ENCODE assay signal across 1 cellular context in the genomic region with DNA sequence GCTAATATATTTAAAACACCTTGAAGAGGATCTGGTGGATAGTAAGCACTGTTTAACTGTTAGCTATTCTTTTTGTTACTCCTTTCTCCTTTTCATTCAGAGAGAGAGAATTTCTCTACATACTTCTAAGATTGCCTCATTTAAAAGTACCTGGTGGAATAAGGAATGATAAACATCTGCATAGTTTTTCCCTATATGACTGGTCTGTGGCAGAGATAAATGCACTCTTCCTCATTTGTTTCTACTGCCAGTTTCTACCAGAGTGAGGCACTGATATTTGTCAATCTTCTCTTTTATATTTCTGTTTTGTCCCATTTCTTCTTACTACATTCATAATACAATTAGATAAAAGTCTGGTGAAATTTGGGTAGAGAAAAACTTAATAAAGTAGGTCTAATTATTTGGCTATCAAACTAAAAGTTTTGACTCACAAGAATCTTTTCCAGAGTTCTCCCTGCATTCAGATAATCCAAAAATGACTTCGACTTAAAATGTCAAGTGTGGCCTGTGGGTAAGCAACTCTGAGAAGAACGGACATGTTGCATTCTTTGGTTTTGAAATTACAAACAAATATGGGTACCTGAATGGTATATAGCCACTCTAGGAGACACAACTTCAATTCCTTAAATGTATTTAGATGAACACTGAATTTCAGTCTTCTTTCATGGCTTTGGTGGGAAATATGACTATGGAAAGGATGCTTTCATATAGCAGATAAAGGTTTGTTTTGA.
TF ChIP-seq lines count a peak whose summit lies in the region.

No MANE protein-coding gene starts in this region.

TF ChIP-seq in HCT116, 20 proteins besides CTCF, POLR2A, EP300 and RAD21 (continued from another document):
- TF ChIP-seq, protein P1, sequence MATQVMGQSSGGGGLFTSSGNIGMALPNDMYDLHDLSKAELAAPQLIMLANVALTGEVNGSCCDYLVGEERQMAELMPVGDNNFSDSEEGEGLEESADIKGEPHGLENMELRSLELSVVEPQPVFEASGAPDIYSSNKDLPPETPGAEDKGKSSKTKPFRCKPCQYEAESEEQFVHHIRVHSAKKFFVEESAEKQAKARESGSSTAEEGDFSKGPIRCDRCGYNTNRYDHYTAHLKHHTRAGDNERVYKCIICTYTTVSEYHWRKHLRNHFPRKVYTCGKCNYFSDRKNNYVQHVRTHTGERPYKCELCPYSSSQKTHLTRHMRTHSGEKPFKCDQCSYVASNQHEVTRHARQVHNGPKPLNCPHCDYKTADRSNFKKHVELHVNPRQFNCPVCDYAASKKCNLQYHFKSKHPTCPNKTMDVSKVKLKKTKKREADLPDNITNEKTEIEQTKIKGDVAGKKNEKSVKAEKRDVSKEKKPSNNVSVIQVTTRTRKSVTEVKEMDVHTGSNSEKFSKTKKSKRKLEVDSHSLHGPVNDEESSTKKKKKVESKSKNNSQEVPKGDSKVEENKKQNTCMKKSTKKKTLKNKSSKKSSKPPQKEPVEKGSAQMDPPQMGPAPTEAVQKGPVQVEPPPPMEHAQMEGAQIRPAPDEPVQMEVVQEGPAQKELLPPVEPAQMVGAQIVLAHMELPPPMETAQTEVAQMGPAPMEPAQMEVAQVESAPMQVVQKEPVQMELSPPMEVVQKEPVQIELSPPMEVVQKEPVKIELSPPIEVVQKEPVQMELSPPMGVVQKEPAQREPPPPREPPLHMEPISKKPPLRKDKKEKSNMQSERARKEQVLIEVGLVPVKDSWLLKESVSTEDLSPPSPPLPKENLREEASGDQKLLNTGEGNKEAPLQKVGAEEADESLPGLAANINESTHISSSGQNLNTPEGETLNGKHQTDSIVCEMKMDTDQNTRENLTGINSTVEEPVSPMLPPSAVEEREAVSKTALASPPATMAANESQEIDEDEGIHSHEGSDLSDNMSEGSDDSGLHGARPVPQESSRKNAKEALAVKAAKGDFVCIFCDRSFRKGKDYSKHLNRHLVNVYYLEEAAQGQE (IDR thresholded peaks at IDR 0.05; ENCODE audit: low read depth) = no peak
- no peak for TF ChIP-seq CEBPB (IDR thresholded peaks at IDR 0.05; ENCODE audit: low read depth)
- TF ChIP-seq, protein P2, sequence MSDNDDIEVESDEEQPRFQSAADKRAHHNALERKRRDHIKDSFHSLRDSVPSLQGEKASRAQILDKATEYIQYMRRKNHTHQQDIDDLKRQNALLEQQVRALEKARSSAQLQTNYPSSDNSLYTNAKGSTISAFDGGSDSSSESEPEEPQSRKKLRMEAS (IDR thresholded peaks at IDR 0.05) = no peak
- no peak for TF ChIP-seq ZFX (IDR thresholded peaks at IDR 0.05)
- no peak for TF ChIP-seq SP1 (IDR thresholded peaks at IDR 0.05; ENCODE audit: low read depth)
- no peak for TF ChIP-seq FOSL1 (IDR thresholded peaks at IDR 0.05; ENCODE audit: low read depth)
- no peak for TF ChIP-seq YY1 (IDR thresholded peaks at IDR 0.05; ENCODE audit: extremely low read depth, insufficient replicate concordance, low read depth, low read length)
- TF ChIP-seq SRF (IDR thresholded peaks at IDR 0.05; ENCODE audit: low read depth) = no peak
TF ChIP-seq in HCT116: peak in this region for 0.
